ENCODE assay signal across 1 cellular context in genomic region chr10:88755753-88756152, GRCh38.
TF ChIP-seq lines count a peak whose summit lies in the region.

No MANE protein-coding gene starts in this region.

TF ChIP-seq in GM12878, 131 proteins besides CTCF, POLR2A, EP300 and RAD21 (continued from another document):
- TF ChIP-seq RELB (IDR thresholded peaks at IDR 0.05; ENCODE audit: low read depth) = no peak; the same call in 1 of the 2 replicates
- TF ChIP-seq CEBPB (IDR thresholded peaks at IDR 0.05; ENCODE audit: borderline replicate concordance in 1 of 2, low read depth in 2 of 2, low read length in 2 of 2) = peak in 1 of 2 experiments; percentile 63; a peak in 1 of 4 replicates
- peak; percentile 82; the same call in 1 of the 2 replicates for TF ChIP-seq ZBED1 (IDR thresholded peaks at IDR 0.05; ENCODE audit: borderline replicate concordance)
- no peak for TF ChIP-seq TBL1XR1 (IDR thresholded peaks at IDR 0.05; ENCODE audit: low read depth, low read length)
- no peak for TF ChIP-seq HDAC6 (IDR thresholded peaks at IDR 0.05; ENCODE audit: unreplicated experiment)
- no peak for TF ChIP-seq CHD1 (IDR thresholded peaks at IDR 0.05; ENCODE audit: low read depth, low read length)
- TF ChIP-seq RUNX3 (IDR thresholded peaks at IDR 0.05; ENCODE audit: low read length) = peak; percentile 34; the same call in 1 of the 2 replicates
- TF ChIP-seq BHLHE40 (IDR thresholded peaks at IDR 0.05; ENCODE audit: borderline replicate concordance in 1 of 2, low read depth in 2 of 2, low read length in 1 of 2) = no peak
- no peak for TF ChIP-seq SMAD5 (IDR thresholded peaks at IDR 0.05; ENCODE audit: low read depth)
- TF ChIP-seq PBX3 (IDR thresholded peaks at IDR 0.05; ENCODE audit: insufficient replicate concordance, low read depth, low read length) = no peak
- TF ChIP-seq PKNOX1 (IDR thresholded peaks at IDR 0.05) = peak; percentile 32; the same call in 1 of the 2 replicates
- TF ChIP-seq TCF7 (IDR thresholded peaks at IDR 0.05; ENCODE audit: borderline replicate concordance) = 0 out of 2 replicates have a peak, but pooled peaks have one; percentile 34
- no peak for TF ChIP-seq ZNF687 (IDR thresholded peaks at IDR 0.05)
- no peak for TF ChIP-seq ZSCAN29 (IDR thresholded peaks at IDR 0.05)
- TF ChIP-seq E4F1 (IDR thresholded peaks at IDR 0.05; ENCODE audit: borderline replicate concordance, partially characterized antibody) = no peak
- TF ChIP-seq HSF1 (IDR thresholded peaks at IDR 0.05; ENCODE audit: low read depth, low read length) = no peak
- no peak for TF ChIP-seq RELA (IDR thresholded peaks at IDR 0.05; ENCODE audit: borderline replicate concordance, partially characterized antibody)
- TF ChIP-seq PRDM15 (CRISPR knock-in tag; IDR thresholded peaks at IDR 0.05) = no peak
- no peak for TF ChIP-seq ZBTB4 (CRISPR knock-in tag; IDR thresholded peaks at IDR 0.05)
- TF ChIP-seq MXI1 (IDR thresholded peaks at IDR 0.05; ENCODE audit: low read depth, low read length) = no peak
- peak; percentile 39 for TF ChIP-seq SKIL (IDR thresholded peaks at IDR 0.05; ENCODE audit: low read depth, poor library complexity, severe bottlenecking)
TF ChIP-seq in GM12878: peak in this region for 17.
